Comparison of ENCODE assay signal across 1 cellular context in genomic region chr18:70290482-70291294, GRCh38.
TF ChIP-seq lines count a peak whose summit lies in the region.

No MANE protein-coding gene starts in this region.

TF ChIP-seq in HepG2, 621 proteins besides CTCF, POLR2A, EP300 and RAD21 (continued from another document and continues in another):
- 0 out of 4 replicates have a peak, but pooled peaks of 1 of the 2 experiments have one; percentile 17 for TF ChIP-seq KLF16 (CRISPR knock-in tag; IDR thresholded peaks at IDR 0.05)
- TF ChIP-seq POLR2AphosphoS2 (IDR thresholded peaks at IDR 0.05; ENCODE audit: low read depth, low read length) = no peak
- TF ChIP-seq ZBTB39 (CRISPR knock-in tag; IDR thresholded peaks at IDR 0.05) = no peak
- no peak for TF ChIP-seq ZNF703 (CRISPR knock-in tag; IDR thresholded peaks at IDR 0.05; ENCODE audit: borderline replicate concordance)
- no peak for TF ChIP-seq KDM5A (IDR thresholded peaks at IDR 0.05; ENCODE audit: borderline replicate concordance, low read length)
- no peak for TF ChIP-seq PHF20 (CRISPR knock-in tag; IDR thresholded peaks at IDR 0.05)
- no peak for TF ChIP-seq HNRNPK (IDR thresholded peaks at IDR 0.05; ENCODE audit: low read depth, low read length, poor library complexity, severe bottlenecking)
- no peak for TF ChIP-seq AHR (CRISPR knock-in tag; IDR thresholded peaks at IDR 0.05)
- no peak for TF ChIP-seq ZNF274 (CRISPR knock-in tag; IDR thresholded peaks at IDR 0.05)
- TF ChIP-seq ZMYM2 (CRISPR knock-in tag; IDR thresholded peaks at IDR 0.05) = no peak
- TF ChIP-seq HNRNPLL (IDR thresholded peaks at IDR 0.05; ENCODE audit: low read depth, low read length, poor library complexity, severe bottlenecking) = no peak
- no peak for TF ChIP-seq ZNF605 (CRISPR knock-in tag; IDR thresholded peaks at IDR 0.05)
- no peak for TF ChIP-seq ZNF574 (CRISPR knock-in tag; IDR thresholded peaks at IDR 0.05)
- no peak for TF ChIP-seq ZFAT (CRISPR knock-in tag; conservative IDR thresholded peaks at IDR 0.05)
- peak; percentile 34; the same call in 1 of the 2 replicates for TF ChIP-seq KDM2A (CRISPR knock-in tag; IDR thresholded peaks at IDR 0.05; ENCODE audit: borderline replicate concordance, low read depth)
- no peak for TF ChIP-seq ASH2L (IDR thresholded peaks at IDR 0.05; ENCODE audit: insufficient read length, low read depth, low read length)
- TF ChIP-seq TEAD2 (CRISPR knock-in tag; IDR thresholded peaks at IDR 0.05) = 0 out of 2 replicates have a peak, but pooled peaks have one; percentile 31
- no peak for TF ChIP-seq FOXM1 (CRISPR knock-in tag; IDR thresholded peaks at IDR 0.05)
- TF ChIP-seq ARID2 (CRISPR knock-in tag; IDR thresholded peaks at IDR 0.05; ENCODE audit: borderline replicate concordance) = peak; percentile 53; the same call in 1 of the 2 replicates
- no peak for TF ChIP-seq ZNF737 (CRISPR knock-in tag; IDR thresholded peaks at IDR 0.05; ENCODE audit: borderline replicate concordance)
- no peak for TF ChIP-seq ZSCAN22 (CRISPR knock-in tag; IDR thresholded peaks at IDR 0.05)
- TF ChIP-seq ZSCAN30 (CRISPR knock-in tag; IDR thresholded peaks at IDR 0.05) = no peak
- no peak for TF ChIP-seq ZFYVE20 (CRISPR knock-in tag; IDR thresholded peaks at IDR 0.05; ENCODE audit: borderline replicate concordance, low read depth)
- TF ChIP-seq ZMYM3 (CRISPR knock-in tag; IDR thresholded peaks at IDR 0.05) = 0 out of 2 replicates have a peak, but pooled peaks have one; percentile 9
- no peak for TF ChIP-seq HNRNPL (IDR thresholded peaks at IDR 0.05; ENCODE audit: low read depth, low read length)
- TF ChIP-seq KDM4B (CRISPR knock-in tag; IDR thresholded peaks at IDR 0.05) = no peak
- peak; percentile 35; the same call in 1 of the 2 replicates for TF ChIP-seq HNF1B (CRISPR knock-in tag; IDR thresholded peaks at IDR 0.05)
- TF ChIP-seq ZNF234 (CRISPR knock-in tag; conservative IDR thresholded peaks at IDR 0.05) = no peak
- no peak; the same call in 1 of the 2 replicates for TF ChIP-seq ZBTB43 (CRISPR knock-in tag; conservative IDR thresholded peaks at IDR 0.05)
- no peak for TF ChIP-seq SPEN (CRISPR knock-in tag; IDR thresholded peaks at IDR 0.05; ENCODE audit: low read depth)
- no peak for TF ChIP-seq ZNF710 (CRISPR knock-in tag; IDR thresholded peaks at IDR 0.05; ENCODE audit: borderline replicate concordance)
- TF ChIP-seq ZNF362 (CRISPR knock-in tag; IDR thresholded peaks at IDR 0.05; ENCODE audit: borderline replicate concordance) = no peak
- peak; percentile 55 for TF ChIP-seq HNF4A (CRISPR knock-in tag; IDR thresholded peaks at IDR 0.05)
- TF ChIP-seq ZKSCAN5 (CRISPR knock-in tag; IDR thresholded peaks at IDR 0.05) = no peak
- TF ChIP-seq ZBTB7B (CRISPR knock-in tag; IDR thresholded peaks at IDR 0.05) = no peak
- peak; percentile 52; the same call in 1 of the 2 replicates for TF ChIP-seq ARID5B (CRISPR knock-in tag; IDR thresholded peaks at IDR 0.05)
- no peak for TF ChIP-seq ZNF138 (CRISPR knock-in tag; IDR thresholded peaks at IDR 0.05; ENCODE audit: low read depth)
- 0 out of 2 replicates have a peak, but pooled peaks have one; percentile 18 for TF ChIP-seq NR2F6 (IDR thresholded peaks at IDR 0.05)
- 0 out of 2 replicates have a peak, but pooled peaks have one; percentile 6 for TF ChIP-seq NR2F6 (CRISPR knock-in tag; IDR thresholded peaks at IDR 0.05)
- TF ChIP-seq TRIM24 (CRISPR knock-in tag; IDR thresholded peaks at IDR 0.05) = no peak
- peak; percentile 31; the same call in 1 of the 2 replicates for TF ChIP-seq SALL1 (CRISPR knock-in tag; IDR thresholded peaks at IDR 0.05)
- no peak for TF ChIP-seq TCF12 (IDR thresholded peaks at IDR 0.05)
- no peak for TF ChIP-seq TCF12 (CRISPR knock-in tag; IDR thresholded peaks at IDR 0.05)
- TF ChIP-seq ZNF225 (CRISPR knock-in tag; IDR thresholded peaks at IDR 0.05) = no peak
- no peak for TF ChIP-seq MAX (IDR thresholded peaks at IDR 0.05)
- no peak for TF ChIP-seq ZBTB8A (CRISPR knock-in tag; IDR thresholded peaks at IDR 0.05; ENCODE audit: borderline replicate concordance, low read depth)
- no peak for TF ChIP-seq ZNF230 (CRISPR knock-in tag; IDR thresholded peaks at IDR 0.05)
- no peak for TF ChIP-seq BRF2 (CRISPR knock-in tag; IDR thresholded peaks at IDR 0.05)
- TF ChIP-seq ZNF572 (CRISPR knock-in tag; IDR thresholded peaks at IDR 0.05) = no peak
- no peak for TF ChIP-seq HHEX (CRISPR knock-in tag; IDR thresholded peaks at IDR 0.05)
- TF ChIP-seq RXRB (CRISPR knock-in tag; IDR thresholded peaks at IDR 0.05; ENCODE audit: borderline replicate concordance) = no peak
